Comparison of ENCODE assay signal across 8 cellular contexts in the genomic region with DNA sequence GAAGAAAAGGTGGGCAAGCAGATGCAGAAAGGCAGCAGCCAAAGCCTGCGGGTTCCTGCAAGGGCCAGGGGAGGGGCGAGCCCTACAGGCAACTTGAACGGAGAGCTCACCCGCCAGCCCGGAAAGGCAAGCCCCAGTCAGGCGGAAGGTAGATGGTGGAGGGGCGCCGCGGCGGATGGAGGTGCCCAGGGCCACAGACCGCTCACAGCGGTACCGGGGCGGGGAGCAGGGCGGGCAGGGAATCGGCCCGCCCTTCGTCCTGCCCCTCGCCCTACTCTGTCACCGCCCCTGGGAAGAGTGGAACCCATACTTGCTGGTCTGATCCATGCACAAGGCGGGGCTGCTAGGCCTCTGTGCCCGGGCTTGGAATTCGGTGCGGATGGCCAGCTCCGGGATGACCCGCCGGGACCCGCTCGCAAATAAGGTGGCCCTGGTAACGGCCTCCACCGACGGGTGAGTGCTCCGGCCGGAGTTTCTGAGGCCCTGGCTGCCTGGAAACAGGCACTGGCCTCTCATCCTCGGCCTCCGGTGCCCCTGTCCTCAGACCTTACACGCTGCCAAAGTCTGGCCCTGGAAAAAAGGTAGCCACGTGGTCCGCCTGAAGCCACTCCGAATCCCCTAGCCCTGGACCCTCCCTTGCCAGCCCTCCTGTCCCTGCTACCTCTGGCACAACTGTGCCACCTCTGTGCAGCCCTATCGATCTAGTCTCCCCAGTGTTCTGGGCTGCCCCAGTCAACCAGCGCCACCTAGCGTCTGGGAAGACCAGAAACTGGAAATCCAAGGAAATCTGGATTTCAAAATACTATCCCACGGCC. TPM values are rescaled to one million over a fixed set of nuclear protein-coding genes. Genes with fewer than 3 reads are reported as not detected.
DNase-seq lines count a peak whose midpoint lies in the region; ATAC-seq, FAIRE-seq and TF ChIP-seq lines count a peak whose summit lies in the region.

A gene (plus strand): TSS at position 307 of the 815 bp plus-strand sequence. CDS start 19 bp downstream, at position 326.

- FAIRE-seq in bronchial epithelial cell (lab: Jason Lieb, UNC): no peak

- peak within 1 kb of the TSS; percentile 93 for H3K4me3 ChIP-seq in bronchial epithelial cell (ENCODE audit: low read depth, low read length)

- POLR2A ChIA-PET in WTC11 (lab: Charles Lee): no interaction called here

- peak within 1 kb of the TSS; percentile 87 for H3K4me3 Mint-ChIP-seq in WTC11

- peaks cover 12% of the 10 kb centered on the region for H3K9me3 Mint-ChIP-seq in WTC11

- TF ChIP-seq CTCF in WTC11 (IDR thresholded peaks at IDR 0.05): peak; percentile 84
- peak; percentile 81 for TF ChIP-seq CTCF in bronchial epithelial cell (IDR thresholded peaks at IDR 0.05; ENCODE audit: insufficient read depth, low read length, severe bottlenecking)

- CTCF ChIA-PET in WTC11 (lab: Charles Lee): interaction anchor here (0.6 to 4.6 kb wide), 11 partner anchors 11 to 373 kb away, joined by 3 to 28 read pairs (median 6); no protein-coding TSS in a partner anchor

- no peaks in the 10 kb centered on the region for H3K27me3 ChIP-seq in bronchial epithelial cell (ENCODE audit: control insufficient read depth, insufficient read depth, low read length)

- peak within 1 kb of the TSS; percentile 84 for H3K27ac Mint-ChIP-seq in WTC11

- peaks cover 3% of the 10 kb centered on the region; the same call in 1 of the 2 replicates for H3K36me3 Mint-ChIP-seq in WTC11

- H3K36me3 ChIP-seq in bronchial epithelial cell (ENCODE audit: control insufficient read depth, insufficient read depth, low read length): no peaks in the 10 kb centered on the region

- H3K27me3 Mint-ChIP-seq in WTC11 (ENCODE audit: low read depth): peaks cover 2% of the 10 kb centered on the region; the same call in 1 of the 2 replicates

- DNase-seq in AG08396 (ENCODE audit: low spot score) (peak; percentile 89), NCI-H2227 (lab: John Stamatoyannopoulos, UW; ENCODE audit: unreplicated experiment) (peak; percentile 88), WTC11 (ENCODE audit: low spot score) (peak; percentile 82), bronchial epithelial cell (ENCODE audit: low read depth) (peak; percentile 72), iris pigment epithelial cell (ENCODE audit: low read depth) (peak; percentile 75)
- peak; percentile 74 for DNase-seq in stimulated activated CD4-positive, alpha-beta T cell treated with anti-CD3 and anti-CD28 coated beads, Interleukin-12 subunit alpha, Interleukin-12 subunit beta, amount 100 ng/mL, for 4 hours

- peaks cover 26% of the 10 kb centered on the region for H3K4me1 Mint-ChIP-seq in WTC11

- ATAC-seq in GM18907 (IDR thresholded peaks at IDR 0.05; ENCODE audit: unreplicated experiment) (peak; percentile 94), HG03175 (IDR thresholded peaks at IDR 0.05; ENCODE audit: unreplicated experiment) (peak; percentile 86), WTC11 (peak; percentile 95)

TF ChIP-seq in WTC11, 78 proteins besides CTCF, POLR2A, EP300 and RAD21 (continues in another document):
- TF ChIP-seq, protein P1, sequence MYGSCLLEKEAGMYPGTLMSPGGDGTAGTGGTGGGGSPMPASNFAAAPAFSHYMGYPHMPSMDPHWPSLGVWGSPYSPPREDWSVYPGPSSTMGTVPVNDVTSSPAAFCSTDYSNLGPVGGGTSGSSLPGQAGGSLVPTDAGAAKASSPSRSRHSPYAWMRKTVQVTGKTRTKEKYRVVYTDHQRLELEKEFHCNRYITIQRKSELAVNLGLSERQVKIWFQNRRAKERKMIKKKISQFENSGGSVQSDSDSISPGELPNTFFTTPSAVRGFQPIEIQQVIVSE (CRISPR knock-in tag; IDR thresholded peaks at IDR 0.05; ENCODE audit: borderline replicate concordance): no peak
- TF ChIP-seq, protein P2, sequence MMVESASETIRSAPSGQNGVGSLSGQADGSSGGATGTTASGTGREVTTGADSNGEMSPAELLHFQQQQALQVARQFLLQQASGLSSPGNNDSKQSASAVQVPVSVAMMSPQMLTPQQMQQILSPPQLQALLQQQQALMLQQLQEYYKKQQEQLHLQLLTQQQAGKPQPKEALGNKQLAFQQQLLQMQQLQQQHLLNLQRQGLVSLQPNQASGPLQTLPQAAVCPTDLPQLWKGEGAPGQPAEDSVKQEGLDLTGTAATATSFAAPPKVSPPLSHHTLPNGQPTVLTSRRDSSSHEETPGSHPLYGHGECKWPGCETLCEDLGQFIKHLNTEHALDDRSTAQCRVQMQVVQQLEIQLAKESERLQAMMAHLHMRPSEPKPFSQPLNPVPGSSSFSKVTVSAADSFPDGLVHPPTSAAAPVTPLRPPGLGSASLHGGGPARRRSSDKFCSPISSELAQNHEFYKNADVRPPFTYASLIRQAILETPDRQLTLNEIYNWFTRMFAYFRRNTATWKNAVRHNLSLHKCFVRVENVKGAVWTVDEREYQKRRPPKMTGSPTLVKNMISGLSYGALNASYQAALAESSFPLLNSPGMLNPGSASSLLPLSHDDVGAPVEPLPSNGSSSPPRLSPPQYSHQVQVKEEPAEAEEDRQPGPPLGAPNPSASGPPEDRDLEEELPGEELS (CRISPR knock-in tag; IDR thresholded peaks at IDR 0.05): 0 out of 2 replicates have a peak, but pooled peaks have one; percentile 30
- TF ChIP-seq, protein P3, sequence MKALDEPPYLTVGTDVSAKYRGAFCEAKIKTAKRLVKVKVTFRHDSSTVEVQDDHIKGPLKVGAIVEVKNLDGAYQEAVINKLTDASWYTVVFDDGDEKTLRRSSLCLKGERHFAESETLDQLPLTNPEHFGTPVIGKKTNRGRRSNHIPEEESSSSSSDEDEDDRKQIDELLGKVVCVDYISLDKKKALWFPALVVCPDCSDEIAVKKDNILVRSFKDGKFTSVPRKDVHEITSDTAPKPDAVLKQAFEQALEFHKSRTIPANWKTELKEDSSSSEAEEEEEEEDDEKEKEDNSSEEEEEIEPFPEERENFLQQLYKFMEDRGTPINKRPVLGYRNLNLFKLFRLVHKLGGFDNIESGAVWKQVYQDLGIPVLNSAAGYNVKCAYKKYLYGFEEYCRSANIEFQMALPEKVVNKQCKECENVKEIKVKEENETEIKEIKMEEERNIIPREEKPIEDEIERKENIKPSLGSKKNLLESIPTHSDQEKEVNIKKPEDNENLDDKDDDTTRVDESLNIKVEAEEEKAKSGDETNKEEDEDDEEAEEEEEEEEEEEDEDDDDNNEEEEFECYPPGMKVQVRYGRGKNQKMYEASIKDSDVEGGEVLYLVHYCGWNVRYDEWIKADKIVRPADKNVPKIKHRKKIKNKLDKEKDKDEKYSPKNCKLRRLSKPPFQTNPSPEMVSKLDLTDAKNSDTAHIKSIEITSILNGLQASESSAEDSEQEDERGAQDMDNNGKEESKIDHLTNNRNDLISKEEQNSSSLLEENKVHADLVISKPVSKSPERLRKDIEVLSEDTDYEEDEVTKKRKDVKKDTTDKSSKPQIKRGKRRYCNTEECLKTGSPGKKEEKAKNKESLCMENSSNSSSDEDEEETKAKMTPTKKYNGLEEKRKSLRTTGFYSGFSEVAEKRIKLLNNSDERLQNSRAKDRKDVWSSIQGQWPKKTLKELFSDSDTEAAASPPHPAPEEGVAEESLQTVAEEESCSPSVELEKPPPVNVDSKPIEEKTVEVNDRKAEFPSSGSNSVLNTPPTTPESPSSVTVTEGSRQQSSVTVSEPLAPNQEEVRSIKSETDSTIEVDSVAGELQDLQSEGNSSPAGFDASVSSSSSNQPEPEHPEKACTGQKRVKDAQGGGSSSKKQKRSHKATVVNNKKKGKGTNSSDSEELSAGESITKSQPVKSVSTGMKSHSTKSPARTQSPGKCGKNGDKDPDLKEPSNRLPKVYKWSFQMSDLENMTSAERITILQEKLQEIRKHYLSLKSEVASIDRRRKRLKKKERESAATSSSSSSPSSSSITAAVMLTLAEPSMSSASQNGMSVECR (CRISPR knock-in tag; IDR thresholded peaks at IDR 0.05; ENCODE audit: borderline replicate concordance): no peak; the same call in 1 of the 2 replicates
- TF ChIP-seq ZNF423 (CRISPR knock-in tag; IDR thresholded peaks at IDR 0.05) (no peak), EMX1 (CRISPR knock-in tag; IDR thresholded peaks at IDR 0.05) (no peak), TEAD1 (CRISPR knock-in tag; IDR thresholded peaks at IDR 0.05) (peak; percentile 61; the same call in 1 of the 2 replicates), ZNF121 (CRISPR knock-in tag; IDR thresholded peaks at IDR 0.05) (no peak), ELF4 (CRISPR knock-in tag; IDR thresholded peaks at IDR 0.05; ENCODE audit: low read depth) (no peak), TP53 (CRISPR knock-in tag; IDR thresholded peaks at IDR 0.05) (0 out of 2 replicates have a peak, but pooled peaks have one; percentile 50)
- TF ChIP-seq, protein P4, sequence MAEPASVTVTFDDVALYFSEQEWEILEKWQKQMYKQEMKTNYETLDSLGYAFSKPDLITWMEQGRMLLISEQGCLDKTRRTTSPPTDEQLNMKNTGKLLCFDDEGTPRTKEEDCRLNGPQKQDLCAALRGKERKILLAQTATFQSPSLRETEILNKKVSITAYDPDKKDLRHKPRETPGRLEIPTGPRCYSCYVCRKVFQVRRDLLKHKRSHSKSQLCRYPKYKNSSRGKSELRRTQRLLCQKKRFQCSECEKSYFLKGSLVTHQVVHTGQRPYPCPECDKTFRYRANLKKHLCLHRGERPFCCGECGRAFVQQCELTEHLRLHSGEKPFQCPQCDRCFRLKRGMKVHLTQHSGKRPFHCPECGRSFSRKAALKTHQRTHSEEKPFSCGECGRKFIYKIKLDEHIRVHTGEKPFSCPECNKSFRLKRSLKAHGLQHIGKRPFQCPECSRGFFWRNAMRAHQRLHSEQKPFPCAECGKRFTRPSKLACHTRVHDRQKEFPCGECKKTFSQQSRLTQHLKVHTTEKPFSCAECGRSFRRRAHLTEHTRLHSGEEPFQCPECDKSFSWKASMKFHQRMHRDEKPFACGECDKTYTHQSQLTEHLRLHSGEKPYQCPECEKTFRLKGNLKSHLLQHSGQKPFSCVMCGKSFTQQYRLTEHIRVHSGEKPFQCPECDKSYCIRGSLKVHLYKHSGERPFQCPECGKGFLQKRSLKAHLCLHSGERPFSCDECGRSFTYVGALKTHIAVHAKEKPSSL (CRISPR knock-in tag; conservative IDR thresholded peaks at IDR 0.05): no peak
- TF ChIP-seq, protein P5, sequence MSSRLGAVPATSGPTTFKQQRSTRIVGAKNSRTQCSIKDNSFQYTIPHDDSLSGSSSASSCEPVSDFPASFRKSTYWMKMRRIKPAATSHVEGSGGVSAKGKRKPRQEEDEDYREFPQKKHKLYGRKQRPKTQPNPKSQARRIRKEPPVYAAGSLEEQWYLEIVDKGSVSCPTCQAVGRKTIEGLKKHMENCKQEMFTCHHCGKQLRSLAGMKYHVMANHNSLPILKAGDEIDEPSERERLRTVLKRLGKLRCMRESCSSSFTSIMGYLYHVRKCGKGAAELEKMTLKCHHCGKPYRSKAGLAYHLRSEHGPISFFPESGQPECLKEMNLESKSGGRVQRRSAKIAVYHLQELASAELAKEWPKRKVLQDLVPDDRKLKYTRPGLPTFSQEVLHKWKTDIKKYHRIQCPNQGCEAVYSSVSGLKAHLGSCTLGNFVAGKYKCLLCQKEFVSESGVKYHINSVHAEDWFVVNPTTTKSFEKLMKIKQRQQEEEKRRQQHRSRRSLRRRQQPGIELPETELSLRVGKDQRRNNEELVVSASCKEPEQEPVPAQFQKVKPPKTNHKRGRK (CRISPR knock-in tag; IDR thresholded peaks at IDR 0.05; ENCODE audit: borderline replicate concordance): no peak

RNA-seq across cellular contexts. Expression of the gene that starts here (rescaled TPM):
- total RNA-seq in WTC11 (2021): 14.5 to 14.9 TPM (median 14.8 TPM) in 3 replicates
- 24.7 and 64.1 TPM in 2 replicates for total RNA-seq in bronchial epithelial cell

Comparison
In these comparisons a context has a peak if more than half of its experiments do, and no peak if none do; other contexts are left out.
1. Peak in every context shown above with its lines: DNase-seq, ATAC-seq and H3K4me3 ChIP-seq.